11 cellular contexts compared by ENCODE assay signal in the genomic region with DNA sequence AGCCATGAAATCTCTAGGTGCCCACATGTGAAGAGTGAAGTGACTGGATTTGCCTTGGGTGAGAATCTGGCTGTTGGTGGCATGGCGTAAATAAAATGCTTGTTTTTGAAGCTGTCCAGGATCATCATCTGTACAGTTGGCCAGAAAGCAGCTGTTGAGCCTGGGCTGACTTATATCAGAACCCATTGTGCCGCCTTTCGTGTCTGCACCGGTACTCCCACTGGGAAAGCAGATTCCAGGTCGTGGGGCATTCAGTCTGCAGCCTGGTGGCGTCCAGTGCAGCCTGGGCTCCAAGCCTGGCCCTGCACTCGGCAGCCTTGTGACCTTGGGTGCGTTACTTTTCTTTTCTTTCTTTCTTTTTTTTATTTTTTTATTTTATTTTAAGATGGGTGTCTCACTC. TPM values are rescaled to one million over a fixed set of nuclear protein-coding genes. Genes with fewer than 3 reads are reported as not detected.
DNase-seq lines count a peak whose midpoint lies in the region; ATAC-seq, FAIRE-seq and TF ChIP-seq lines count a peak whose summit lies in the region.
"Had no signal": no experiment of that assay in that cellular context is flagged by ENCODE, and none has a peak within 500 bp of the region (broad histone marks: within the 10 kb centered on the region; RNA-seq: fewer than 3 reads in every experiment).

No MANE protein-coding gene starts in this region.

- 88% methylated on average over 4 of the region's 8 CpGs for WGBS in mammary epithelial cell (ENCODE audit: low coverage, missing lambda C conversion rate)
- 92% methylated on average over 8 of the region's 8 CpGs; no CpG with 5 or more reads in 1 of the 2 experiments for WGBS in H1 (ENCODE audit: extremely low coverage in 1 of 2, insufficient coverage in 1 of 2, insufficient read length in 1 of 2, insufficient replicate concordance in 2 of 2, low coverage in 1 of 2, low lambda C conversion rate in 2 of 2, missing lambda C conversion rate in 1 of 2), 2 experiments

- TF ChIP-seq CTCF in MCF 10A (IDR thresholded peaks at IDR 0.05; ENCODE audit: unreplicated experiment) = no peak
- TF ChIP-seq CTCF in mammary epithelial cell (conservative IDR thresholded peaks at IDR 0.05 in 1 of 2, IDR thresholded peaks at IDR 0.05 in 1 of 2; ENCODE audit: extremely low read depth in 1 of 2, insufficient read depth in 1 of 2, low read depth in 1 of 2, low read length in 2 of 2) = no peak
- no peak for TF ChIP-seq CTCF in H1 (IDR thresholded peaks at IDR 0.05; ENCODE audit: control extremely low read depth in 1 of 3, insufficient read depth in 1 of 3, low read depth in 1 of 3, low read length in 3 of 3)
- TF ChIP-seq CTCF in natural killer cell (IDR thresholded peaks at IDR 0.05) = no peak
- TF ChIP-seq CTCF in type B pancreatic cell (conservative IDR thresholded peaks at IDR 0.05) = no peak
- TF ChIP-seq CTCF in MM.1S (IDR thresholded peaks at IDR 0.05; ENCODE audit: low read length) = no peak

- no peaks in the 10 kb centered on the region for H3K9me2 ChIP-seq in MM.1S (replicated peaks; ENCODE audit: insufficient read depth, low read length)

- H3K9me3 ChIP-seq in mammary epithelial cell (replicated peaks; ENCODE audit: insufficient read depth, low read length) (no peaks in the 10 kb centered on the region), H1 (ENCODE audit: insufficient read depth in 2 of 2, low read depth in 1 of 2, low read length in 1 of 2) (no peaks in the 10 kb centered on the region), MM.1S (replicated peaks; ENCODE audit: insufficient read depth, low read length) (no peaks in the 10 kb centered on the region)

- no peak overlapping the region for H2AK5ac ChIP-seq in H1 (ENCODE audit: low read depth, low read length)

- H4K20me1 ChIP-seq in mammary epithelial cell (ENCODE audit: insufficient read depth, low read length) (peaks cover 20% of the 10 kb centered on the region), H1 (replicated peaks in 1 of 2; ENCODE audit: control insufficient read depth in 1 of 2, insufficient read depth in 2 of 2, low read length in 2 of 2) (peaks cover 58 to 64% of the 10 kb centered on the region in 2 experiments), MM.1S (ENCODE audit: insufficient read depth, low read length) (peaks cover 90% of the 10 kb centered on the region)

- no peak for DNase-seq in MCF 10A (ENCODE audit: unreplicated experiment)
- no peak for DNase-seq in mammary epithelial cell
- no peak for DNase-seq in H1 (ENCODE audit: low read depth in 1 of 2, low spot score in 2 of 2)
- DNase-seq in natural killer cell = no peak
- DNase-seq in type B pancreatic cell (ENCODE audit: extremely low spot score, unreplicated experiment) = no peak
- no peak for DNase-seq in MM.1S
- no peak for DNase-seq in activated CD4-positive, alpha-beta T cell treated with anti-CD3 and anti-CD28 coated beads, Interleukin-2, amount 10 ng/mL, durations not matched to agents 7 days and 5 days
- DNase-seq in D341Med (ENCODE audit: low spot score) = no peak
- DNase-seq: GF-D8; stimulated activated CD4-positive, alpha-beta T cell treated with anti-CD3 and anti-CD28 coated beads, Interleukin-12 subunit alpha, Interleukin-12 subunit beta, amount 100 ng/mL, for 4 hours had no signal

- H2BK120ac ChIP-seq in H1 (replicated peaks; ENCODE audit: low read depth, low read length) = no peak overlapping the region

- no TSS peak for BruUV-seq in MCF 10A (replicated peaks; lab: Mats Ljungman, UMichigan)
- BruUV-seq in mammary epithelial cell (replicated peaks; lab: Mats Ljungman, UMichigan) = no TSS peak

- H3K4me1 Mint-ChIP-seq in MCF 10A (ENCODE audit: insufficient read depth, unreplicated experiment) = peaks cover 59% of the 10 kb centered on the region
- peaks cover 74 to 81% of the 10 kb centered on the region in 2 donors for H3K4me1 Mint-ChIP-seq in natural killer cell
- H3K4me1 Mint-ChIP-seq in type B pancreatic cell (ENCODE audit: unreplicated experiment) = peaks cover 59% of the 10 kb centered on the region
- H3K4me1 Mint-ChIP-seq in activated CD4-positive, alpha-beta T cell treated with anti-CD3 and anti-CD28 coated beads, Interleukin-2, amount 10 ng/mL, durations not matched to agents 7 days and 5 days = peaks cover 79% of the 10 kb centered on the region

- dilution Hi-C loops in mammary epithelial cell (cut with HindIII; ENCODE audit: low sequenced_read_pairs) = no loop called here

- H3K27ac ChIP-seq in mammary epithelial cell (ENCODE audit: insufficient read depth, low read depth, low read length) (no peak overlapping the region), H1 (ENCODE audit: low read depth, low read length) (peak overlapping the region; percentile 7; the same call in 1 of the 2 replicates), MM.1S (ENCODE audit: low read length) (no peak overlapping the region)

- H3K27ac Mint-ChIP-seq in MCF 10A (ENCODE audit: low read depth, unreplicated experiment) (peak overlapping the region; percentile 64), natural killer cell (peak overlapping the region; percentile 60 to 88), type B pancreatic cell (peak overlapping the region; percentile 89)
- no peak overlapping the region for H3K27ac Mint-ChIP-seq in activated CD4-positive, alpha-beta T cell treated with anti-CD3 and anti-CD28 coated beads, Interleukin-2, amount 10 ng/mL, durations not matched to agents 7 days and 5 days

- no peak for TF ChIP-seq RAD21 in H1 (IDR thresholded peaks at IDR 0.05 in 1 of 2, conservative IDR thresholded peaks at IDR 0.05 in 1 of 2; ENCODE audit: low read depth in 2 of 2, low read length in 2 of 2)

- no peak overlapping the region for H2BK12ac ChIP-seq in H1 (ENCODE audit: low read depth, low read length)

- H3K27me3 ChIP-seq in mammary epithelial cell (ENCODE audit: insufficient read depth, low read length) (no peaks in the 10 kb centered on the region), H1 (replicated peaks in 1 of 4; ENCODE audit: control insufficient read depth in 3 of 4, extremely low read depth in 1 of 4, insufficient read depth in 3 of 4, low read length in 3 of 4) (no peaks in the 10 kb centered on the region), MM.1S (replicated peaks; ENCODE audit: insufficient read depth, low read length) (no peaks in the 10 kb centered on the region)

- H3K4me2 ChIP-seq in mammary epithelial cell (ENCODE audit: insufficient read depth, low read depth, low read length) = no peak overlapping the region
- peak overlapping the region in 1 of 2 experiments; percentile 31; a peak in 1 of 4 replicates for H3K4me2 ChIP-seq in H1 (ENCODE audit: insufficient read depth in 1 of 2, low read depth in 2 of 2, low read length in 2 of 2)
- no peak overlapping the region for H3K4me2 ChIP-seq in MM.1S (ENCODE audit: low read depth, low read length)

- H3K36me3 Mint-ChIP-seq in MCF 10A (ENCODE audit: insufficient read depth, unreplicated experiment) = peaks cover 12% of the 10 kb centered on the region
- no peaks in the 10 kb centered on the region for H3K36me3 Mint-ChIP-seq in natural killer cell
- H3K36me3 Mint-ChIP-seq in type B pancreatic cell = peaks cover 3% of the 10 kb centered on the region
- H3K36me3 Mint-ChIP-seq in activated CD4-positive, alpha-beta T cell treated with anti-CD3 and anti-CD28 coated beads, Interleukin-2, amount 10 ng/mL, durations not matched to agents 7 days and 5 days (ENCODE audit: low read depth) = peaks cover 53% of the 10 kb centered on the region

- intact Hi-C loops in MCF 10A (cut with micrococcal nuclease) (loop anchor here (2.0 kb wide), 1 partner anchor 27 kb away; the partner anchor contains the start of gene PRRC2B), mammary epithelial cell (cut with micrococcal nuclease) (loop anchor here (1.0 to 5.0 kb wide), 3 partner anchors 25 to 71 kb away; no protein-coding TSS in a partner anchor), natural killer cell (cut with micrococcal nuclease) (loop anchor here (2.0 to 5.0 kb wide), 2 partner anchors 15 to 69 kb away; no protein-coding TSS in a partner anchor)

- no peaks in the 10 kb centered on the region for H3K23me2 ChIP-seq in H1 (ENCODE audit: low read depth, low read length)

- H2AFZ ChIP-seq in mammary epithelial cell (ENCODE audit: low read depth, low read length) = no peak overlapping the region
- no peak overlapping the region for H2AFZ ChIP-seq in H1 (ENCODE audit: low read length)
- H2AFZ ChIP-seq in MM.1S (ENCODE audit: low read length) = no peak overlapping the region

- CTCF ChIA-PET in MCF 10A (lab: Yijun Ruan, JAX) = interaction anchor here (0.6 to 2.2 kb wide), 4 partner anchors 34 to 335 kb away, joined by 3 to 11 read pairs (median 4); no protein-coding TSS in a partner anchor
- CTCF ChIA-PET in mammary epithelial cell (lab: Charles Lee; ENCODE audit: low non-redundant PET) = no interaction called here
- CTCF ChIA-PET in H1 (lab: Charles Lee; ENCODE audit: partially characterized antibody) = interaction anchor here (0.8 to 1.3 kb wide), 3 partner anchors 41 to 85 kb away, joined by 3 read pairs; no protein-coding TSS in a partner anchor
- CTCF ChIA-PET in activated CD4-positive, alpha-beta T cell treated with anti-CD3 and anti-CD28 coated beads, Interleukin-2, amount 10 ng/mL, durations not matched to agents 7 days and 5 days (lab: Charles Lee) = no interaction called here

- no peak overlapping the region for H3K4me3 Mint-ChIP-seq in MCF 10A (ENCODE audit: unreplicated experiment)
- peak overlapping the region; percentile 6 for H3K4me3 Mint-ChIP-seq in natural killer cell
- H3K4me3 Mint-ChIP-seq in type B pancreatic cell = peak overlapping the region; percentile 29
- no peak overlapping the region for H3K4me3 Mint-ChIP-seq in activated CD4-positive, alpha-beta T cell treated with anti-CD3 and anti-CD28 coated beads, Interleukin-2, amount 10 ng/mL, durations not matched to agents 7 days and 5 days

- H4K91ac ChIP-seq in H1 (replicated peaks; ENCODE audit: insufficient read length, low read length) = no peak overlapping the region

- H3K79me2 ChIP-seq in mammary epithelial cell (ENCODE audit: insufficient read depth, low read length) (peaks cover 99% of the 10 kb centered on the region), H1 (ENCODE audit: control insufficient read depth in 1 of 2, insufficient read depth in 2 of 2, low read length in 2 of 2) (peaks cover 83 to 100% of the 10 kb centered on the region in 2 experiments), MM.1S (ENCODE audit: low read length) (peaks cover 100% of the 10 kb centered on the region)

- H3K23ac ChIP-seq in H1 (ENCODE audit: insufficient read length) = no peak overlapping the region

- H3K79me1 ChIP-seq in H1 (ENCODE audit: low read depth, low read length) = peaks cover 14% of the 10 kb centered on the region

- no peak overlapping the region for H4K8ac ChIP-seq in H1 (ENCODE audit: extremely low read depth, insufficient read depth, low read length)

- FAIRE-seq in H1 (lab: Jason Lieb, UNC) = no peak
- FAIRE-seq: colon had no signal

- no peak overlapping the region for H3K14ac ChIP-seq in H1 (ENCODE audit: insufficient read length)

- no peak overlapping the region for H3K18ac ChIP-seq in H1 (ENCODE audit: extremely low read depth, low read length)

- no peak overlapping the region for H2BK20ac ChIP-seq in H1 (ENCODE audit: low read length)

- TF ChIP-seq EP300 in H1 (IDR thresholded peaks at IDR 0.05; ENCODE audit: borderline replicate concordance in 1 of 2, low read depth in 2 of 2, low read length in 2 of 2) = no peak

- H3K36me3 ChIP-seq in mammary epithelial cell (ENCODE audit: insufficient read depth, low read length) = peaks cover 3% of the 10 kb centered on the region
- peaks cover 0 to 5% (median 0%) of the 10 kb centered on the region in 4 experiments; a peak in 1 of 8 replicates for H3K36me3 ChIP-seq in H1 (ENCODE audit: control insufficient read depth in 2 of 4, insufficient read depth in 4 of 4, low read length in 3 of 4)
- peaks cover 3% of the 10 kb centered on the region for H3K36me3 ChIP-seq in MM.1S (replicated peaks; ENCODE audit: insufficient read depth, low read length)

- H3K27me3 Mint-ChIP-seq in MCF 10A (ENCODE audit: insufficient read depth, unreplicated experiment) = no peaks in the 10 kb centered on the region
- H3K27me3 Mint-ChIP-seq in natural killer cell (ENCODE audit: low read depth in 2 of 2) = no peaks in the 10 kb centered on the region
- H3K27me3 Mint-ChIP-seq in type B pancreatic cell = no peaks in the 10 kb centered on the region
- no peaks in the 10 kb centered on the region for H3K27me3 Mint-ChIP-seq in activated CD4-positive, alpha-beta T cell treated with anti-CD3 and anti-CD28 coated beads, Interleukin-2, amount 10 ng/mL, durations not matched to agents 7 days and 5 days

- in situ Hi-C loops in mammary epithelial cell (cut with MboI; ENCODE audit: low sequenced_read_pairs in 2 of 2) = loop anchor here in 1 of 2 donors (25.0 kb wide), 1 partner anchor 316 kb away; the partner anchor contains the start of gene RAPGEF1

- H3K56ac ChIP-seq in H1 (replicated peaks; ENCODE audit: insufficient read length, low read depth, low read length) = no peak overlapping the region

- H2BK5ac ChIP-seq in H1 (ENCODE audit: low read depth, low read length) = 0 out of 2 replicates have a peak overlapping the region, but pooled peaks have one; percentile 0

- peaks cover 57% of the 10 kb centered on the region for H3K4me1 ChIP-seq in mammary epithelial cell (ENCODE audit: insufficient read depth, low read length)
- H3K4me1 ChIP-seq in H1 (replicated peaks in 1 of 4; ENCODE audit: control insufficient read depth in 3 of 4, insufficient read depth in 4 of 4, low read length in 3 of 4) = peaks cover 25 to 50% (median 39%) of the 10 kb centered on the region in 4 experiments
- H3K4me1 ChIP-seq in MM.1S (ENCODE audit: low read length) = no peaks in the 10 kb centered on the region

- H3K9me3 Mint-ChIP-seq in MCF 10A (ENCODE audit: unreplicated experiment) (no peaks in the 10 kb centered on the region), natural killer cell (no peaks in the 10 kb centered on the region), type B pancreatic cell (no peaks in the 10 kb centered on the region)
- H3K9me3 Mint-ChIP-seq in activated CD4-positive, alpha-beta T cell treated with anti-CD3 and anti-CD28 coated beads, Interleukin-2, amount 10 ng/mL, durations not matched to agents 7 days and 5 days = no peaks in the 10 kb centered on the region

- ATAC-seq in natural killer cell = no peak

- no peak for TF ChIP-seq POLR2A in H1 (IDR thresholded peaks at IDR 0.05; ENCODE audit: control extremely low read depth in 1 of 2, low read depth in 2 of 2, low read length in 2 of 2)

- no peak overlapping the region for H3K4ac ChIP-seq in H1 (replicated peaks; ENCODE audit: insufficient read length, low read depth, low read length)

- no peak overlapping the region for H4K5ac ChIP-seq in H1 (ENCODE audit: insufficient read length, low read depth, low read length)

- H3K4me3 ChIP-seq in mammary epithelial cell (replicated peaks in 1 of 3; ENCODE audit: insufficient read depth in 1 of 3, low read depth in 2 of 3, low read length in 3 of 3) (no peak overlapping the region), H1 (ENCODE audit: extremely low read depth in 1 of 4, insufficient read depth in 2 of 4, low read depth in 3 of 4, low read length in 4 of 4) (no peak overlapping the region), MM.1S (ENCODE audit: low read length) (no peak overlapping the region)

- H2BK15ac ChIP-seq in H1 (ENCODE audit: low read length) = no peak overlapping the region

- no peaks in the 10 kb centered on the region; the same call in 1 of the 2 replicates for H3F3A ChIP-seq in MM.1S (ENCODE audit: insufficient read depth, low read length)

- H3K9ac ChIP-seq in mammary epithelial cell (ENCODE audit: insufficient read depth, low read length) = no peak overlapping the region
- 0 out of 7 replicates have a peak overlapping the region, but pooled peaks of 1 of the 4 experiments have one; percentile 15 for H3K9ac ChIP-seq in H1 (replicated peaks in 1 of 4; ENCODE audit: extremely low read depth in 1 of 4, low read depth in 3 of 4, low read length in 3 of 4)
- no peak overlapping the region for H3K9ac ChIP-seq in MM.1S (ENCODE audit: low read length)

- POLR2A ChIA-PET in MCF 10A (lab: Yijun Ruan, JAX) = no interaction called here
- POLR2A ChIA-PET in H1 (lab: Charles Lee; ENCODE audit: partially characterized antibody) = interaction anchor here (2.1 kb wide), 1 partner anchor 24 kb away, joined by 10 read pairs; no protein-coding TSS in a partner anchor
- POLR2A ChIA-PET in activated CD4-positive, alpha-beta T cell treated with anti-CD3 and anti-CD28 coated beads, Interleukin-2, amount 10 ng/mL, durations not matched to agents 7 days and 5 days (lab: Charles Lee) = no interaction called here

RNA-seq across cellular contexts. Expression of gene PRRC2B, which starts 27.8 kb away (rescaled TPM):
- total RNA-seq in MCF 10A (2022) (173 and 186 TPM in 2 replicates), mammary epithelial cell (100 to 1,000 TPM in 1 of 2 donors, 10 to 100 TPM in 1; 84.0 to 170 TPM), natural killer cell (100 to 1,000 TPM; 249 to 275 (median 274) TPM), type B pancreatic cell (ENCODE audit: low replicate concordance) (225 and 300 TPM in 2 replicates)
- polyA plus RNA-seq in mammary epithelial cell (26.5 TPM), H1 (2011; rRNA removed) (37.3 and 55.3 TPM in 2 replicates)
- polyA minus RNA-seq in mammary epithelial cell = 206 TPM
- total RNA-seq in H1 (2021; fragmentation: NEBNext Ultra II Directional; extraction: Animal tissue kit (Norgen Biotek cat#: 25700)) = 249 and 255 TPM in 2 replicates
- polyA plus RNA-seq in H1 (2011; cell fraction: cytosol; rRNA removed) = 32.6 TPM
- 115 TPM for polyA plus RNA-seq in H1 (2011; cell fraction: nucleus; rRNA removed)
- polyA plus RNA-seq in H1 (2012, experiment 1 of 2) = 96.3 to 122 TPM (median 108 TPM) in 4 replicates
- polyA plus RNA-seq in H1 (2012, experiment 2 of 2) = 52.2 TPM
- 64.3 TPM for polyA plus RNA-seq in H1 (2013, experiment 1 of 2)
- 64.7 TPM for polyA plus RNA-seq in H1 (2013, experiment 2 of 2)
- 102 and 131 TPM in 2 replicates for polyA minus RNA-seq in H1 (2011; rRNA and poly(A)+ RNA removed)
- polyA minus RNA-seq in H1 (2011; cell fraction: cytosol; rRNA and poly(A)+ RNA removed) = 63.8 TPM
- 69.0 TPM for polyA minus RNA-seq in H1 (2011; cell fraction: nucleus; rRNA and poly(A)+ RNA removed)
- 100 to 1,000 TPM; 281 to 303 TPM for total RNA-seq in activated CD4-positive, alpha-beta T cell treated with anti-CD3 and anti-CD28 coated beads, Interleukin-2, amount 10 ng/mL, durations not matched to agents 7 days and 5 days

Comparison
In these comparisons a context has a peak if more than half of its experiments do, and no peak if none do; other contexts are left out.
1. CTCF ChIA-PET loops: an anchor here in MCF 10A (0.6 to 2.2 kb wide) and H1 (0.8 to 1.3 kb wide); none called in mammary epithelial cell and activated CD4-positive, alpha-beta T cell treated with anti-CD3 and anti-CD28 coated beads, Interleukin-2, amount 10 ng/mL, durations not matched to agents 7 days and 5 days.
2. H3K4me3 Mint-ChIP-seq: peak in natural killer cell (single experiment) and type B pancreatic cell (single experiment); none in MCF 10A (single experiment) and activated CD4-positive, alpha-beta T cell treated with anti-CD3 and anti-CD28 coated beads, Interleukin-2, amount 10 ng/mL, durations not matched to agents 7 days and 5 days (single experiment).